ENCODE assay signal across 13 cellular contexts in genomic region chr6:84546427-84546914, GRCh38.
DNase-seq lines count a peak whose midpoint lies in the region; ATAC-seq and TF ChIP-seq lines count a peak whose summit lies in the region.
"Had no signal": no experiment of that assay in that cellular context is flagged by ENCODE, and none has a peak within 500 bp of the region (broad histone marks: within the 10 kb centered on the region; RNA-seq: fewer than 3 reads in every experiment).

No MANE protein-coding gene starts in this region.

- no peaks in the 10 kb centered on the region for H3K27me3 ChIP-seq in brain microvascular endothelial cell (replicated peaks)

- no peaks in the 10 kb centered on the region for H3K36me3 ChIP-seq in brain microvascular endothelial cell (replicated peaks)

- no peak overlapping the region for H3K27ac ChIP-seq in brain microvascular endothelial cell

- intact Hi-C loops in sciatic nerve (cut with DNase I) = no loop called here

- in situ Hi-C loops in brain microvascular endothelial cell (cut with HindIII; ENCODE audit: low pct_ligation_motif_present, low sequenced_read_pairs) = no loop called here

- ATAC-seq in sciatic nerve = peak; percentile 97
- ATAC-seq: CD8-positive, alpha-beta T cell; naive thymus-derived CD8-positive, alpha-beta T cell had no signal

- no peak overlapping the region for H3K4me3 ChIP-seq in fibroblast of mammary gland (ENCODE audit: control insufficient read depth, low read depth, low read length)
- H3K4me3 ChIP-seq in brain microvascular endothelial cell (ENCODE audit: low read depth, low read length) = no peak overlapping the region

- DNase-seq in GM04503 (ENCODE audit: low read depth) = peak; percentile 87
- peak; percentile 31 for DNase-seq in OCI-M1 (lab: John Stamatoyannopoulos, UW)
- peak; percentile 85 for DNase-seq in fibroblast of mammary gland (ENCODE audit: low read depth)
- no peak for DNase-seq in sciatic nerve (ENCODE audit: low spot score)
- no peak for DNase-seq in kidney glomerular epithelial cell (lab: John Stamatoyannopoulos, UW)
- no peak for DNase-seq in brain microvascular endothelial cell
- DNase-seq in GOT3 (lab: John Stamatoyannopoulos, UW) = no peak
- DNase-seq: activated CD8-positive, alpha-beta memory T cell treated with anti-CD3 and anti-CD28 coated beads, Interleukin-2, amount 50 U/mL, for 4 hours; CD8-positive, alpha-beta T cell; islet precursor cell; naive thymus-derived CD8-positive, alpha-beta T cell; NCI-H510A; SIG-M5 had no signal

- TF ChIP-seq CTCF in fibroblast of mammary gland (conservative IDR thresholded peaks at IDR 0.05; ENCODE audit: control insufficient read depth, insufficient read depth, low read depth, low read length) = no peak
- no peak for TF ChIP-seq CTCF in brain microvascular endothelial cell (IDR thresholded peaks at IDR 0.05; ENCODE audit: low read depth, low read length, missing control alignments)

Comparison
In these comparisons a context has a peak if more than half of its experiments do, and no peak if none do; other contexts are left out.
1. DNase-seq: peak in GM04503 (single experiment), OCI-M1 (single experiment) and fibroblast of mammary gland (single experiment); none in sciatic nerve (single experiment), kidney glomerular epithelial cell (single experiment), brain microvascular endothelial cell (single experiment) and GOT3 (single experiment).